Comparison of ENCODE assay signal across 8 cellular contexts in the genomic region with DNA sequence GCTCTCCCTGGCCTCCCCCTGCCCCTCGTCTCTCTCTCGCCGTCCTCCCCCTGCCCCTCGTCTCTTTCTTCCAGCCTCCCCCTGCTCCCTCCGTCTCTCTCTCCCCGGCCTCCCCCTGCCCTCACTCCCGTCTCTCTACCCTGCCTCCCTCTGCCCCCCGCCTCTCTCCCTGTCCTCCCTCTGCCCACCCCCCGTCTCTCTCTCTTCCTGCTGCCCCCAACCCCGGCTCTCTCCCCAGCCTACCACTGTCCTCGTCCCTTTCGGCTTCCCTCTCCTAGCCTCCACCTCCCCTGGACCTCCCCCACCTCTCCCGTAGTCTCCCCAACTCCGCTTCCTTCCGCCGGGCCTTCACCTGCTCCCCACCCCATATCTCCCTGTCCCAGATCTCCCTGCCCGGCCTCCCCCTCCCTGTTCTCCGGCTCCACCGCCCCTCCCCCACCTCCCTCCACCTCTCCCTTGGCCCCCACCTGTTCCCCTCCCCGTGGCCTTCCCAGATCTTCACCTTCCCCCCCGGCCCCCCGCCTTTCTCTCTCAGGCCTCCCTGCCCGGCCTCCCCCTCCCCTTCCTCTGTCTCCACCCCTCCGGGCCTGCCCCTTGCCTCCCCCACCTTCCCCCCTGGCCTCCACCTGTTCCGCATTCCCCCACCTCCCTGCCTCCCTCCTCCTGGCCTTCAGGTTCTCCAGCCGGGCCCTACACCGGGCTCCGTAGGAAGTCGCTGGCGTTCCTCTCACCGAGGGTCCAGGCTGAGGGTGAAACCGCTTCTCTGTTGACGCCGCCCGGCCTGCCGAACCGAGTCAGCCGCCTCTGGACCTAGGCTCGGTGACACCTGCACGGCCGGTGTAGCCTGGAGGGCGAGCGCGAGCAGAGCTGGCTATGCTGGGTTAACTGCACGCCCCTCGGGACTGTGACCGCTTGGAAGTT. TPM values are rescaled to one million over a fixed set of nuclear protein-coding genes. Genes with fewer than 3 reads are reported as not detected.
A peak's percentile ranks its signal among the peaks of the same experiment; 100 is the strongest.
DNase-seq lines count a peak whose midpoint lies in the region; ATAC-seq, FAIRE-seq and TF ChIP-seq lines count a peak whose summit lies in the region.

No MANE protein-coding gene starts in this region.

- H3K27ac Mint-ChIP-seq in activated naive CD8-positive, alpha-beta T cell: peak overlapping the region; percentile 85
- H3K27ac Mint-ChIP-seq in immature natural killer cell: peak overlapping the region; percentile 82 to 96 (median 91)

- DNase-seq in A549 (ENCODE audit: low read depth in 1 of 2, low spot score in 1 of 2) (no peak), HAP-1 (ENCODE audit: low spot score in 2 of 2) (peak in 1 of 2 experiments; percentile 49), immature natural killer cell (no peak), AML-193 (lab: John Stamatoyannopoulos, UW) (no peak)

- H3K27me3 Mint-ChIP-seq in activated naive CD8-positive, alpha-beta T cell: no peaks in the 10 kb centered on the region
- H3K27me3 Mint-ChIP-seq in immature natural killer cell (ENCODE audit: low read depth in 3 of 3): peaks cover 6 to 15% (median 9%) of the 10 kb centered on the region in 3 donors

- peaks cover 47% of the 10 kb centered on the region for H3K4me1 Mint-ChIP-seq in activated naive CD8-positive, alpha-beta T cell (ENCODE audit: low read depth)
- peaks cover 38 to 44% of the 10 kb centered on the region in 2 donors for H3K4me1 Mint-ChIP-seq in immature natural killer cell

- H3K9ac ChIP-seq in subcutaneous abdominal adipose tissue (ENCODE audit: low read length in 5 of 5): peak overlapping the region in 4 of 5 donors; percentile 75 to 95 (median 88)

- H3K4me3 ChIP-seq in A549 (peak overlapping the region; percentile 69), HAP-1 (peak overlapping the region; percentile 93), subcutaneous abdominal adipose tissue (ENCODE audit: low read depth in 1 of 5, low read length in 5 of 5) (peak overlapping the region; percentile 71 to 98 (median 82))

- WGBS in A549 (ENCODE audit: missing lambda C conversion rate): 57% methylated on average over 8 of the region's 47 CpGs

- no peak for TF ChIP-seq CTCF in A549 (IDR thresholded peaks at IDR 0.05)

- TF ChIP-seq RAD21 in A549 (conservative IDR thresholded peaks at IDR 0.05 in 1 of 2, IDR thresholded peaks at IDR 0.05 in 1 of 2): no peak

- H3K36me3 ChIP-seq in HAP-1 (replicated peaks) (peaks cover 34% of the 10 kb centered on the region), subcutaneous abdominal adipose tissue (ENCODE audit: control insufficient read depth in 5 of 5, insufficient read depth in 5 of 5, low read length in 5 of 5) (peaks cover 0 to 14% (median 4%) of the 10 kb centered on the region in 5 donors)

- no peak for TF ChIP-seq POLR2A in A549 (IDR thresholded peaks at IDR 0.05; ENCODE audit: low read length)

- in situ Hi-C loops in HAP-1 (cut with MboI; ENCODE audit: low sequenced_read_pairs): no loop called here

- H3K9me3 Mint-ChIP-seq in activated naive CD8-positive, alpha-beta T cell (ENCODE audit: low read depth): no peaks in the 10 kb centered on the region
- no peaks in the 10 kb centered on the region for H3K9me3 Mint-ChIP-seq in immature natural killer cell

- TF ChIP-seq EP300 in A549 (IDR thresholded peaks at IDR 0.05): no peak

- peak overlapping the region; percentile 92 for H3K4me2 ChIP-seq in A549

- peak overlapping the region; percentile 93 for H3K4me3 Mint-ChIP-seq in activated naive CD8-positive, alpha-beta T cell
- H3K4me3 Mint-ChIP-seq in immature natural killer cell: peak overlapping the region; percentile 88 to 94 (median 93)

- peak in 1 of 2 experiments; percentile 1; a peak in 1 of 6 replicates for ATAC-seq in A549
- no peak for ATAC-seq in HG02763 (IDR thresholded peaks at IDR 0.05; ENCODE audit: unreplicated experiment)
- ATAC-seq in HG03135 (IDR thresholded peaks at IDR 0.05; ENCODE audit: unreplicated experiment): no peak

- POLR2A ChIA-PET in A549 (lab: Yijun Ruan, JAX): interaction anchor here (1.0 kb wide), 3 partner anchors 20 to 74 kb away, joined by 3 to 5 read pairs (median 3); no protein-coding TSS in a partner anchor

- H3K4me1 ChIP-seq in A549 (peaks cover 22% of the 10 kb centered on the region), HAP-1 (peaks cover 23% of the 10 kb centered on the region), subcutaneous abdominal adipose tissue (ENCODE audit: control insufficient read depth in 5 of 5, insufficient read depth in 5 of 5, low read length in 5 of 5) (peaks cover 4 to 52% (median 34%) of the 10 kb centered on the region in 5 donors)

- H3K27ac ChIP-seq in A549 (peak overlapping the region; percentile 93 to 97), subcutaneous abdominal adipose tissue (ENCODE audit: low read depth, low read length) (peak overlapping the region; percentile 70)

- H3K36me3 Mint-ChIP-seq in activated naive CD8-positive, alpha-beta T cell: peaks cover 5% of the 10 kb centered on the region
- peaks cover 0 to 5% (median 3%) of the 10 kb centered on the region in 3 donors for H3K36me3 Mint-ChIP-seq in immature natural killer cell

- CTCF ChIA-PET in A549 (lab: Yijun Ruan, JAX): interaction anchor here (1.3 kb wide), 1 partner anchor 31 kb away, joined by 3 read pairs; no protein-coding TSS in a partner anchor

- H3K9me3 ChIP-seq in A549 (no peaks in the 10 kb centered on the region), HAP-1 (no peaks in the 10 kb centered on the region), subcutaneous abdominal adipose tissue (ENCODE audit: control insufficient read depth in 5 of 5, low read length in 5 of 5) (no peaks in the 10 kb centered on the region)

- H3K27me3 ChIP-seq in HAP-1 (ENCODE audit: low read depth) (no peaks in the 10 kb centered on the region), subcutaneous abdominal adipose tissue (ENCODE audit: control insufficient read depth in 5 of 5, insufficient read depth in 4 of 5, low read length in 5 of 5) (no peaks in the 10 kb centered on the region)

- FAIRE-seq in A549 (lab: Jason Lieb, UNC): no peak

TF ChIP-seq in A549, 52 proteins besides CTCF, POLR2A, EP300 and RAD21:
- TF ChIP-seq GATA3 (IDR thresholded peaks at IDR 0.05; ENCODE audit: borderline replicate concordance) (no peak), CHD4 (IDR thresholded peaks at IDR 0.05; ENCODE audit: borderline replicate concordance) (no peak)
- TF ChIP-seq, protein P1, sequence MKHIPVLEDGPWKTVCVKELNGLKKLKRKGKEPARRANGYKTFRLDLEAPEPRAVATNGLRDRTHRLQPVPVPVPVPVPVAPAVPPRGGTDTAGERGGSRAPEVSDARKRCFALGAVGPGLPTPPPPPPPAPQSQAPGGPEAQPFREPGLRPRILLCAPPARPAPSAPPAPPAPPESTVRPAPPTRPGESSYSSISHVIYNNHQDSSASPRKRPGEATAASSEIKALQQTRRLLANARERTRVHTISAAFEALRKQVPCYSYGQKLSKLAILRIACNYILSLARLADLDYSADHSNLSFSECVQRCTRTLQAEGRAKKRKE (CRISPR knock-in tag; IDR thresholded peaks at IDR 0.05; ENCODE audit: low read depth): no peak
- TF ChIP-seq, protein P2, sequence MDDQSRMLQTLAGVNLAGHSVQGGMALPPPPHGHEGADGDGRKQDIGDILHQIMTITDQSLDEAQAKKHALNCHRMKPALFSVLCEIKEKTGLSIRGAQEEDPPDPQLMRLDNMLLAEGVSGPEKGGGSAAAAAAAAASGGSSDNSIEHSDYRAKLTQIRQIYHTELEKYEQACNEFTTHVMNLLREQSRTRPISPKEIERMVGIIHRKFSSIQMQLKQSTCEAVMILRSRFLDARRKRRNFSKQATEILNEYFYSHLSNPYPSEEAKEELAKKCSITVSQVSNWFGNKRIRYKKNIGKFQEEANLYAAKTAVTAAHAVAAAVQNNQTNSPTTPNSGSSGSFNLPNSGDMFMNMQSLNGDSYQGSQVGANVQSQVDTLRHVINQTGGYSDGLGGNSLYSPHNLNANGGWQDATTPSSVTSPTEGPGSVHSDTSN (IDR thresholded peaks at IDR 0.05): no peak

RNA-seq across cellular contexts. Expression of a gene that starts 1.2 kb away (rescaled TPM):
- polyA plus RNA-seq in A549 (2011; rRNA removed): 21.5 and 26.1 TPM in 2 replicates
- polyA plus RNA-seq in A549 (2012; cell fraction: cytosol; rRNA removed): 58.0 and 75.8 TPM in 2 replicates
- 169 and 176 TPM in 2 replicates for polyA plus RNA-seq in A549 (2012; cell fraction: nucleus; rRNA removed)
- 35.4 to 37.0 TPM (median 36.0 TPM) in 3 replicates for polyA plus RNA-seq in A549 (2017; fragmentation: RNase III; extraction: RNeasy Plus Mini Kit Qiagen cat#74134 plus additional on column Dnase treatment)
- polyA minus RNA-seq in A549 (2011; rRNA and poly(A)+ RNA removed): 19.3 and 22.8 TPM in 2 replicates
- polyA plus RNA-seq in immature natural killer cell: 10 to 100 TPM; 25.3 to 35.6 (median 25.5) TPM

RNA-seq across cellular contexts. Expression of a gene that starts 45.3 kb away (rescaled TPM):
- polyA plus RNA-seq in A549 (2011; rRNA removed) (129 and 130 TPM in 2 replicates), A549 (2017; fragmentation: RNase III; extraction: RNeasy Plus Mini Kit Qiagen cat#74134 plus additional on column Dnase treatment) (55.5 to 60.7 TPM (median 57.5 TPM) in 3 replicates), immature natural killer cell (10 to 100 TPM; 19.3 to 31.5 (median 19.8) TPM)
- 121 and 125 TPM in 2 replicates for polyA plus RNA-seq in A549 (2012; cell fraction: cytosol; rRNA removed)
- polyA plus RNA-seq in A549 (2012; cell fraction: nucleus; rRNA removed): 695 and 869 TPM in 2 replicates
- 108 and 152 TPM in 2 replicates for polyA minus RNA-seq in A549 (2011; rRNA and poly(A)+ RNA removed)
